In the genomic region with DNA sequence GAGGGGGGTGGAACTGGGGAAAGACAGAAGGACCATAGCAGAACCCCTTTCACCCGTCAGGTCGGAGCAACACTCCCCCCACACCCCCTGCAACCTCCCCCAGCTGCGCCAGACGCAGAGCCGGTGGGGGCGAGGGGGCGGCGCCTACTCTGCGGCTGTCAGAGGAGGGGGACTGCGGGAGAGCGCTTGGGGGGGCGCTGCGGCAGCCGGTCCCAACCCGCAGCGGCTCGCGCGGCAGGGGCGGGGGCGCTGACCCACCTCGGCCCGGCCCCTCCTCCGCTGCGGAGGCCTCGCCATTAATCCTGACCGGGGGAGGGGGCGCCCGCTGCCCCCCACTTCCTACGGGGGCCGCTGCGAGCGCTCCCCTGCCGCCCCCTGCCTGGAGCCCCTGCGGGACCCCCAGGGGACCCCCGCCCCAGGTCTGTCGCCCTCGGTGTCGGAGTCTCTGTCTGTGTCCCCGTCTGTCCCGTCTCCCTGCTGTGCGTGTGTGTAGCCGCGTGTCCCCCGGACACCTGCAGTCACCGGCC, we compare ENCODE assay signal across 8 cellular contexts. TPM values are rescaled to one million over a fixed set of nuclear protein-coding genes. Genes with fewer than 3 reads are reported as not detected.
DNase-seq lines count a peak whose midpoint lies in the region; ATAC-seq, FAIRE-seq and TF ChIP-seq lines count a peak whose summit lies in the region.

No MANE protein-coding gene starts in this region.

- ATAC-seq in HG03097 (IDR thresholded peaks at IDR 0.05; ENCODE audit: low FRiP score, unreplicated experiment): no peak

- no peak for FAIRE-seq in HTR-8/SVneo (lab: Jason Lieb, UNC)

- H3K4me2 ChIP-seq in BLaER1 treated with 17β-estradiol and CSF1 and Interleukin-3, amounts not matched to agents 10 nM and 100 nM: peak overlapping the region; percentile 95 to 100 (median 99)
- H3K4me2 ChIP-seq in OCI-LY1 (ENCODE audit: low read length): peak overlapping the region; percentile 61; the same call in 1 of the 2 replicates

- peaks cover 0 to 9% (median 5%) of the 10 kb centered on the region in 11 experiments; a peak in 10 of 22 replicates for H3K9me3 ChIP-seq in BLaER1 treated with 17β-estradiol and CSF1 and Interleukin-3, amounts not matched to agents 10 nM and 100 nM (replicated peaks in 1 of 11)
- H3K9me3 ChIP-seq in OCI-LY1 (ENCODE audit: low read length) (no peaks in the 10 kb centered on the region), ectodermal cell (ENCODE audit: control insufficient read depth, low read length) (no peaks in the 10 kb centered on the region), neuron (ENCODE audit: low read length) (peaks cover 4% of the 10 kb centered on the region)

- no peaks in the 10 kb centered on the region for H3K79me2 ChIP-seq in OCI-LY1 (ENCODE audit: insufficient read depth, low read length)

- peak overlapping the region; percentile 72 to 87 (median 80) for H3K4me3 ChIP-seq in BLaER1 treated with 17β-estradiol and CSF1 and Interleukin-3, amounts not matched to agents 10 nM and 100 nM
- H3K4me3 ChIP-seq in OCI-LY1 (ENCODE audit: low read depth, low read length, poor library complexity, severe bottlenecking): peak overlapping the region; percentile 48
- peak overlapping the region; percentile 18 for H3K4me3 ChIP-seq in ectodermal cell (ENCODE audit: insufficient read depth, low read depth, low read length)
- peak overlapping the region; percentile 49 for H3K4me3 ChIP-seq in neuron (ENCODE audit: low read length)

- DNase-seq in LoVo (ENCODE audit: low spot score) (no peak), NCI-H345 treated with DMSO at 0.1 percent for 48 hours (lab: John Stamatoyannopoulos, UW; ENCODE audit: unreplicated experiment) (no peak), HTR-8/SVneo (ENCODE audit: insufficient read length, low spot score) (no peak)

- H4K20me1 ChIP-seq in BLaER1 treated with 17β-estradiol and CSF1 and Interleukin-3, amounts not matched to agents 10 nM and 100 nM: peaks cover 0 to 20% (median 15%) of the 10 kb centered on the region in 11 experiments; a peak in 15 of 22 replicates
- H4K20me1 ChIP-seq in OCI-LY1 (ENCODE audit: insufficient read depth, low read length): no peaks in the 10 kb centered on the region

- H3K9me2 ChIP-seq in OCI-LY1 (ENCODE audit: low read depth, low read length): no peaks in the 10 kb centered on the region

- no peak for TF ChIP-seq CTCF in OCI-LY1 (IDR thresholded peaks at IDR 0.05; ENCODE audit: low read length)

- 2 to 3% methylated on average over 44 to 46 of the region's 46 CpGs for WGBS in ectodermal cell, 2 experiments

- H3K9ac ChIP-seq in BLaER1 treated with 17β-estradiol and CSF1 and Interleukin-3, amounts not matched to agents 10 nM and 100 nM: peak overlapping the region; percentile 83 to 95 (median 90)
- no peak overlapping the region for H3K9ac ChIP-seq in OCI-LY1 (ENCODE audit: low read length)

- peaks cover 0 to 15% (median 5%) of the 10 kb centered on the region in 11 experiments; a peak in 9 of 22 replicates for H3K27me3 ChIP-seq in BLaER1 treated with 17β-estradiol and CSF1 and Interleukin-3, amounts not matched to agents 10 nM and 100 nM
- H3K27me3 ChIP-seq in OCI-LY1 (ENCODE audit: insufficient read depth, low read length): 0 out of 2 replicates have a peak, but pooled peaks cover 18% of the 10 kb centered on the region
- peaks cover 94% of the 10 kb centered on the region for H3K27me3 ChIP-seq in ectodermal cell (ENCODE audit: control insufficient read depth, insufficient read depth, low read length, poor library complexity, severe bottlenecking)
- peaks cover 61% of the 10 kb centered on the region for H3K27me3 ChIP-seq in neuron (ENCODE audit: insufficient read depth, low read length)

- H3F3A ChIP-seq in OCI-LY1 (ENCODE audit: insufficient read depth, low read length): no peaks in the 10 kb centered on the region

- peaks cover 36 to 48% (median 39%) of the 10 kb centered on the region in 10 experiments for H3K4me1 ChIP-seq in BLaER1 treated with 17β-estradiol and CSF1 and Interleukin-3, amounts not matched to agents 10 nM and 100 nM
- peaks cover 8% of the 10 kb centered on the region for H3K4me1 ChIP-seq in OCI-LY1 (ENCODE audit: insufficient read depth, low read length, severe bottlenecking)
- peaks cover 7% of the 10 kb centered on the region for H3K4me1 ChIP-seq in ectodermal cell (ENCODE audit: control insufficient read depth, insufficient read depth, low read length)
- peaks cover 19% of the 10 kb centered on the region for H3K4me1 ChIP-seq in neuron (ENCODE audit: insufficient read depth, low read length)

- no peaks in the 10 kb centered on the region for H3K36me3 ChIP-seq in BLaER1 treated with 17β-estradiol and CSF1 and Interleukin-3, amounts not matched to agents 10 nM and 100 nM
- no peaks in the 10 kb centered on the region for H3K36me3 ChIP-seq in OCI-LY1 (ENCODE audit: insufficient read depth, low read length)
- H3K36me3 ChIP-seq in ectodermal cell (ENCODE audit: control insufficient read depth, insufficient read depth, low read length): no peaks in the 10 kb centered on the region
- no peaks in the 10 kb centered on the region for H3K36me3 ChIP-seq in neuron (ENCODE audit: insufficient read depth, low read length)

- H3K27ac ChIP-seq in BLaER1 treated with 17β-estradiol and CSF1 and Interleukin-3, amounts not matched to agents 10 nM and 100 nM: peak overlapping the region in 9 of 11 experiments; percentile 40 to 91 (median 87); a peak in 16 of 22 replicates
- no peak overlapping the region for H3K27ac ChIP-seq in OCI-LY1 (ENCODE audit: low read depth, low read length, poor library complexity, severe bottlenecking)
- no peak overlapping the region for H3K27ac ChIP-seq in ectodermal cell (ENCODE audit: insufficient read depth, low read depth, low read length, poor library complexity, severe bottlenecking)

- H2AFZ ChIP-seq in OCI-LY1 (ENCODE audit: low read length): no peak overlapping the region
- no peak overlapping the region for H2AFZ ChIP-seq in neuron (ENCODE audit: low read depth, low read length)

RNA-seq across cellular contexts. Expression of a gene that starts 7.9 kb away (rescaled TPM):
- polyA plus RNA-seq in ectodermal cell (2013, experiment 1 of 4): 3.6 TPM
- polyA plus RNA-seq in ectodermal cell (2013, experiment 2 of 4): 5.5 TPM
- polyA plus RNA-seq in ectodermal cell (2013, experiment 3 of 4): 3.1 TPM
- 2.4 TPM for polyA plus RNA-seq in ectodermal cell (2013, experiment 4 of 4)

Comparison
In these comparisons a context has a peak if more than half of its experiments do, and no peak if none do; other contexts are left out.
1. H3K27ac ChIP-seq: peak in BLaER1 treated with 17β-estradiol and CSF1 and Interleukin-3, amounts not matched to agents 10 nM and 100 nM (9 of 11); none in OCI-LY1 (single experiment) and ectodermal cell (single experiment).
2. H3K4me3 ChIP-seq: peak in every context shown above with its lines; median percentile 80 in BLaER1 treated with 17β-estradiol and CSF1 and Interleukin-3, amounts not matched to agents 10 nM and 100 nM; 49 in neuron; 48 in OCI-LY1; 18 in ectodermal cell.